Comparison of ENCODE assay signal across 9 cellular contexts in the genomic region with DNA sequence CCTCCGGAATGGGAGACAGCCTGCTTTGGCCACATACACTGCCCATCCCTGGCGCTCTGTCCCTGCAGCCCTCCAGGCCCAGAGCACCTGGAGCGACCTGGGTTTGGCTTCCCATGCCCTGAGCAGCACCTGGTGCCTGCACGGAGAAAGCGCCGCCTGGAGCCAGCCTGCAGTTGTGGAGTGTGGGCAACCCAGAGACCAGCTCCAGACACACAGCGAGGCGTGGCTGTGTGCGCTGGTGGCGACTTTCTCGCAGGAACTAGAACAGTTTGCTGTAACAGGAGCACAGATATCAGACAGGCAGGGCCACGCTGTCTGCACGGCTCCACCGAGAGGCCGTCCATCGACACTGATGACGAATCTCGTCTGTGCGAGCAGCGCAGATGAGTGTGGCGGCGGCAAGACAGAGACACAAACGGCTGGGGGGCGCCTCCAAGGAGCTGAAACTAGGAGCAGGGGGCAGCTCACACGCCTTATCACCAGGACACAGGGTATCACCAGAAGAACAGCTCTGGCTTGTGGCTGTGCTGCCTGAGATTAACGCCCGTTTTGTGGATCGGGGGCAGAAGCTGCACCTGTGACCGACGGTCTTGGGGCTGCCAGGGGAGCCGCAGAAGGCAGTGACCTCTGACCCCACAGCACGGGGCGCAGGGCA.
DNase-seq lines count a peak whose midpoint lies in the region; ATAC-seq and TF ChIP-seq lines count a peak whose summit lies in the region.
"Had no signal": no experiment of that assay in that cellular context is flagged by ENCODE, and none has a peak within 500 bp of the region (broad histone marks: within the 10 kb centered on the region; RNA-seq: fewer than 3 reads in every experiment).

No MANE protein-coding gene starts in this region.

- no peak overlapping the region for H2AFZ ChIP-seq in mesenchymal stem cell (ENCODE audit: low read depth, low read length)

- H3K4me1 Mint-ChIP-seq in stimulated activated naive CD8-positive, alpha-beta T cell treated with anti-CD3 and anti-CD28 coated beads, Interleukin-15, Interleukin-2, amounts not matched to agents 100 ng/mL and 50 ng/mL, for 24 hours (ENCODE audit: low read depth) = peaks cover 7% of the 10 kb centered on the region
- peaks cover 8% of the 10 kb centered on the region for H3K4me1 Mint-ChIP-seq in activated naive CD8-positive, alpha-beta T cell (ENCODE audit: low read depth)
- H3K4me1 Mint-ChIP-seq in naive thymus-derived CD8-positive, alpha-beta T cell = peaks cover 12 to 34% (median 18%) of the 10 kb centered on the region in 4 donors

- no peak overlapping the region for H2BK15ac ChIP-seq in mesenchymal stem cell (ENCODE audit: low read depth, poor library complexity, severe bottlenecking)

- no peak for ATAC-seq in stimulated activated naive CD8-positive, alpha-beta T cell treated with anti-CD3 and anti-CD28 coated beads, Interleukin-15, Interleukin-2, amounts not matched to agents 100 U/mL and 50 U/mL, for 24 hours
- no peak for ATAC-seq in naive thymus-derived CD8-positive, alpha-beta T cell
- no peak for ATAC-seq in GM21526 (IDR thresholded peaks at IDR 0.05; ENCODE audit: low FRiP score, unreplicated experiment)

- no peak overlapping the region for H3K23ac ChIP-seq in mesenchymal stem cell (ENCODE audit: low read length in 2 of 2)

- no peak overlapping the region for H3K4me2 ChIP-seq in mesenchymal stem cell (ENCODE audit: low read length, poor library complexity, severe bottlenecking)

- POLR2A ChIA-PET in naive thymus-derived CD8-positive, alpha-beta T cell (lab: Charles Lee) = interaction anchor here (0.8 to 3.5 kb wide), 7 partner anchors 11 to 141 kb away, joined by 3 to 25 read pairs (median 4); no protein-coding TSS in a partner anchor
- POLR2A ChIA-PET in HEK293T (lab: Yijun Ruan, JAX) = no interaction called here

- H3K4me1 ChIP-seq in mesenchymal stem cell (ENCODE audit: control insufficient read depth, insufficient read depth, low read depth, low read length) = no peaks in the 10 kb centered on the region

- H3K4me3 Mint-ChIP-seq in stimulated activated naive CD8-positive, alpha-beta T cell treated with anti-CD3 and anti-CD28 coated beads, Interleukin-15, Interleukin-2, amounts not matched to agents 100 ng/mL and 50 ng/mL, for 24 hours = peak overlapping the region; percentile 76
- H3K4me3 Mint-ChIP-seq in activated naive CD8-positive, alpha-beta T cell = peak overlapping the region; percentile 85
- peak overlapping the region; percentile 80 to 91 (median 88) for H3K4me3 Mint-ChIP-seq in naive thymus-derived CD8-positive, alpha-beta T cell

- no peak overlapping the region for H2BK12ac ChIP-seq in mesenchymal stem cell (ENCODE audit: low read length in 2 of 2)

- H3K79me1 ChIP-seq in mesenchymal stem cell (replicated peaks; ENCODE audit: low read length, poor library complexity, severe bottlenecking) = no peaks in the 10 kb centered on the region

- H3K4me3 ChIP-seq in mesenchymal stem cell (ENCODE audit: insufficient read depth in 1 of 2, low read depth in 1 of 2, low read length in 2 of 2) = no peak overlapping the region

- no peaks in the 10 kb centered on the region for H3K27me3 Mint-ChIP-seq in stimulated activated naive CD8-positive, alpha-beta T cell treated with anti-CD3 and anti-CD28 coated beads, Interleukin-15, Interleukin-2, amounts not matched to agents 100 ng/mL and 50 ng/mL, for 24 hours
- no peaks in the 10 kb centered on the region for H3K27me3 Mint-ChIP-seq in activated naive CD8-positive, alpha-beta T cell
- H3K27me3 Mint-ChIP-seq in naive thymus-derived CD8-positive, alpha-beta T cell = no peaks in the 10 kb centered on the region

- H4K8ac ChIP-seq in mesenchymal stem cell (ENCODE audit: low read length) = no peak overlapping the region

- no peak overlapping the region for H3K9ac ChIP-seq in mesenchymal stem cell (ENCODE audit: low read length)

- H3K27ac ChIP-seq in mesenchymal stem cell (ENCODE audit: low read length, poor library complexity, severe bottlenecking) = no peak overlapping the region

- no peak overlapping the region for H4K91ac ChIP-seq in mesenchymal stem cell (ENCODE audit: low read length)

- no peak overlapping the region for H2BK120ac ChIP-seq in mesenchymal stem cell (ENCODE audit: low read depth, low read length)

- no peaks in the 10 kb centered on the region for H3K9me3 Mint-ChIP-seq in stimulated activated naive CD8-positive, alpha-beta T cell treated with anti-CD3 and anti-CD28 coated beads, Interleukin-15, Interleukin-2, amounts not matched to agents 100 ng/mL and 50 ng/mL, for 24 hours
- H3K9me3 Mint-ChIP-seq in activated naive CD8-positive, alpha-beta T cell (ENCODE audit: low read depth) = no peaks in the 10 kb centered on the region
- H3K9me3 Mint-ChIP-seq in naive thymus-derived CD8-positive, alpha-beta T cell = peaks cover 0 to 2% (median 0%) of the 10 kb centered on the region in 9 donors

- whole genome bisulfite sequencing in mesenchymal stem cell = 89% methylated on average over 33 of the region's 33 CpGs

- no peak overlapping the region for H3K4ac ChIP-seq in mesenchymal stem cell (ENCODE audit: low read depth in 1 of 2, low read length in 2 of 2)

- no peak overlapping the region for H2BK5ac ChIP-seq in mesenchymal stem cell (ENCODE audit: low read depth, low read length, poor library complexity, severe bottlenecking)

- CTCF ChIA-PET in HEK293T (lab: Yijun Ruan, JAX) = no interaction called here

- H3K9me3 ChIP-seq in mesenchymal stem cell (ENCODE audit: control insufficient read depth, low read length) = no peaks in the 10 kb centered on the region

- H3K14ac ChIP-seq in mesenchymal stem cell (ENCODE audit: low read length in 2 of 2) = no peak overlapping the region

- no peak overlapping the region for H2AK5ac ChIP-seq in mesenchymal stem cell (ENCODE audit: low read length, severe bottlenecking)

- no peaks in the 10 kb centered on the region for H3K36me3 ChIP-seq in mesenchymal stem cell (ENCODE audit: control insufficient read depth in 1 of 2, insufficient read depth in 2 of 2, low read depth in 1 of 2, low read length in 2 of 2)

- peak overlapping the region; percentile 83 for H3K27ac Mint-ChIP-seq in stimulated activated naive CD8-positive, alpha-beta T cell treated with anti-CD3 and anti-CD28 coated beads, Interleukin-15, Interleukin-2, amounts not matched to agents 100 ng/mL and 50 ng/mL, for 24 hours
- H3K27ac Mint-ChIP-seq in activated naive CD8-positive, alpha-beta T cell = peak overlapping the region; percentile 50
- H3K27ac Mint-ChIP-seq in naive thymus-derived CD8-positive, alpha-beta T cell = peak overlapping the region; percentile 65 to 96 (median 90)

- DNase-seq in stimulated activated naive CD8-positive, alpha-beta T cell treated with anti-CD3 and anti-CD28 coated beads, Interleukin-15, Interleukin-2, amounts not matched to agents 100 U/mL and 50 U/mL, for 24 hours = no peak
- DNase-seq in naive thymus-derived CD8-positive, alpha-beta T cell = no peak
- DNase-seq in SHP77 treated with DMSO at 0.1 percent for 48 hours (lab: John Stamatoyannopoulos, UW) = no peak
- DNase-seq in mesenchymal stem cell = no peak
- DNase-seq in HEK293T (ENCODE audit: extremely low spot score) = no peak
- DNase-seq: NCI-H510A had no signal

- peaks cover 0 to 25% of the 10 kb centered on the region in 2 experiments for H3K27me3 ChIP-seq in mesenchymal stem cell (ENCODE audit: control insufficient read depth in 1 of 2, insufficient read depth in 1 of 2, low read length in 2 of 2)

- no peaks in the 10 kb centered on the region for H3K36me3 Mint-ChIP-seq in stimulated activated naive CD8-positive, alpha-beta T cell treated with anti-CD3 and anti-CD28 coated beads, Interleukin-15, Interleukin-2, amounts not matched to agents 100 ng/mL and 50 ng/mL, for 24 hours (ENCODE audit: low read depth)
- no peaks in the 10 kb centered on the region for H3K36me3 Mint-ChIP-seq in activated naive CD8-positive, alpha-beta T cell
- no peaks in the 10 kb centered on the region for H3K36me3 Mint-ChIP-seq in naive thymus-derived CD8-positive, alpha-beta T cell

- H3K18ac ChIP-seq in mesenchymal stem cell (ENCODE audit: low read depth in 1 of 2, low read length in 2 of 2) = no peak overlapping the region

TF ChIP-seq in HEK293T, 16 proteins besides CTCF, POLR2A, EP300 and RAD21:
- TF ChIP-seq ZNF384 (IDR thresholded peaks at IDR 0.05) = no peak
- no peak for TF ChIP-seq TARDBP (IDR thresholded peaks at IDR 0.05)
- no peak for TF ChIP-seq FOXM1 (IDR thresholded peaks at IDR 0.05; ENCODE audit: borderline replicate concordance)
